Comparison of ENCODE assay signal across 28 cellular contexts in the genomic region with DNA sequence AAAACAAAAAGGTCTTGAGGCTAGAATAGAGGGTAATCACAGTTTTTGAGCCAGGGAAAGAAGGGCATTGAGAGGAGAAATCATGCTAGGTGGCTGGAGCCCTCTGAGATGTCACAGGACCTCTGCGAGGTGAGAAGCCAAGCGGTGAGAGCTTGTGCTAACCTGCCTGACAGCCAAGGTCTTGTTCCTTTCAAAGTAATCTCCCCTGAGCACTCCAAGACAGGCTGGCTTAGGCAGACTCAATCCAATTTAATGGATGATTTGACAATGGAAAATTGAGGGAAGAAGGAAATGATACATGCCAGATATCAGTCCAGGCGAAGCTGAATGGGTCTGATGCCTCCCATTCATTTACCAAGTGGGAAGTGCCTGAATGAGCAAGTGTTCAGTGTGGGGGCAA.
"Had no signal": no experiment of that assay in that cellular context is flagged by ENCODE, and none has a peak within 500 bp of the region (broad histone marks: within the 10 kb centered on the region; RNA-seq: fewer than 3 reads in every experiment).

No MANE protein-coding gene starts in this region.

- H3K4me3 Mint-ChIP-seq: activated B cell treated with CpG ODN at 0.5 μM for 24 hours; activated CD4-positive, alpha-beta T cell treated with anti-CD3 and anti-CD28 coated beads, Interleukin-2, amount 10 ng/mL, durations not matched to agents 24 days and 14 days; activated CD8-positive, alpha-beta memory T cell treated with anti-CD3 and anti-CD28 coated beads, Interleukin-2, amount 10 ng/mL, durations not matched to agents 7 days and 5 days; activated naive CD4-positive, alpha-beta T cell treated with anti-CD3 and anti-CD28 coated beads, Interleukin-2, amount 10 ng/mL, durations not matched to agents 7 days and 5 days; activated naive CD8-positive, alpha-beta T cell treated with anti-CD3 and anti-CD28 coated beads for 36 hours; activated T-cell treated with anti-CD3 and anti-CD28 coated beads, Interleukin-2, amount 50 U/mL, for 4 hours; activated T-helper 17 cell treated with anti-CD3 and anti-CD28 coated beads, Interleukin-2, amount 50 U/mL, for 72 hours; IgD-negative memory B cell; T-helper 1 cell treated with Interleukin-12 subunit alpha and Interleukin-12 subunit beta and Interleukin-4 antibody, amounts not matched to agents 30 μg/mL and 1 μg/mL, for 36 hours had no signal

- H3K4me1 ChIP-seq: SJSA1 had no signal

- ATAC-seq: activated CD8-positive, alpha-beta memory T cell treated with anti-CD3 and anti-CD28 coated beads, Interleukin-2, amount 10 ng/mL, durations not matched to agents 7 days and 5 days; activated T-cell treated with anti-CD3 and anti-CD28 coated beads, Interleukin-2, amount 50 U/mL, for 4 hours; activated T-helper 17 cell treated with anti-CD3 and anti-CD28 coated beads, Interleukin-2, amount 50 U/mL, for 72 hours; Panc1 had no signal

- H3K4me3 ChIP-seq: cardiac muscle cell, SJSA1 had no signal

- DNase-seq: activated B cell treated with CpG ODN at 0.5 μM for 24 hours; activated CD4-positive, alpha-beta T cell treated with anti-CD3 and anti-CD28 coated beads for 1 hour; activated CD4-positive, alpha-beta T cell treated with anti-CD3 and anti-CD28 coated beads, Interleukin-2, amount 10 ng/mL, durations not matched to agents 24 days and 14 days; activated CD4-positive, alpha-beta T cell treated with anti-CD3 and anti-CD28 coated beads, Interleukin-2, amount 50 U/mL, for 48 hours; activated CD8-positive, alpha-beta memory T cell treated with anti-CD3 and anti-CD28 coated beads, Interleukin-2, amount 10 ng/mL, durations not matched to agents 7 days and 5 days; activated gamma-delta T cell treated with Interleukin-2 at 50 U/mL for 16 hours; activated naive CD4-positive, alpha-beta T cell treated with anti-CD3 and anti-CD28 coated beads, Interleukin-2, amount 10 ng/mL, durations not matched to agents 7 days and 5 days; activated naive CD8-positive, alpha-beta T cell treated with anti-CD3 and anti-CD28 coated beads for 36 hours; activated T-cell treated with anti-CD3 and anti-CD28 coated beads, Interleukin-2, amount 50 U/mL, for 4 hours; brain microvascular endothelial cell; KG1; NCI-H1092; NCI-H1417 treated with DMSO at 0.1 percent for 48 hours; NCI-H1694; NCI-H2029 treated with DMSO at 0.1 percent for 48 hours; NCI-H2227 treated with DMSO at 0.1 percent for 48 hours; NCI-H446 treated with DMSO at 0.1 percent for 48 hours; NCI-H524 treated with DMSO at 0.1 percent for 48 hours; NCI-H748 treated with DMSO at 0.1 percent for 48 hours; OCI-M1; RPMI8226; SHP77 had no signal

- H3K36me3 ChIP-seq: brain microvascular endothelial cell, cardiac muscle cell, SJSA1 had no signal

- H3K27me3 ChIP-seq: brain microvascular endothelial cell, cardiac muscle cell, SJSA1 had no signal

- H3K36me3 Mint-ChIP-seq: activated CD8-positive, alpha-beta memory T cell treated with anti-CD3 and anti-CD28 coated beads, Interleukin-2, amount 10 ng/mL, durations not matched to agents 7 days and 5 days; activated naive CD4-positive, alpha-beta T cell treated with anti-CD3 and anti-CD28 coated beads, Interleukin-2, amount 10 ng/mL, durations not matched to agents 7 days and 5 days; activated naive CD8-positive, alpha-beta T cell treated with anti-CD3 and anti-CD28 coated beads for 36 hours; IgD-negative memory B cell had no signal

- H3K27me3 Mint-ChIP-seq: activated B cell treated with CpG ODN at 0.5 μM for 24 hours; activated CD4-positive, alpha-beta T cell treated with anti-CD3 and anti-CD28 coated beads, Interleukin-2, amount 10 ng/mL, durations not matched to agents 24 days and 14 days; activated CD8-positive, alpha-beta memory T cell treated with anti-CD3 and anti-CD28 coated beads, Interleukin-2, amount 10 ng/mL, durations not matched to agents 7 days and 5 days; activated naive CD4-positive, alpha-beta T cell treated with anti-CD3 and anti-CD28 coated beads, Interleukin-2, amount 10 ng/mL, durations not matched to agents 7 days and 5 days; activated naive CD8-positive, alpha-beta T cell treated with anti-CD3 and anti-CD28 coated beads for 36 hours; activated T-helper 17 cell treated with anti-CD3 and anti-CD28 coated beads, Interleukin-2, amount 50 U/mL, for 72 hours; IgD-negative memory B cell had no signal

- H3K4me1 Mint-ChIP-seq: activated B cell treated with CpG ODN at 0.5 μM for 24 hours; activated CD4-positive, alpha-beta T cell treated with anti-CD3 and anti-CD28 coated beads, Interleukin-2, amount 10 ng/mL, durations not matched to agents 24 days and 14 days; activated CD8-positive, alpha-beta memory T cell treated with anti-CD3 and anti-CD28 coated beads, Interleukin-2, amount 10 ng/mL, durations not matched to agents 7 days and 5 days; activated naive CD4-positive, alpha-beta T cell treated with anti-CD3 and anti-CD28 coated beads, Interleukin-2, amount 10 ng/mL, durations not matched to agents 7 days and 5 days; activated naive CD8-positive, alpha-beta T cell treated with anti-CD3 and anti-CD28 coated beads for 36 hours; activated T-helper 17 cell treated with anti-CD3 and anti-CD28 coated beads, Interleukin-2, amount 50 U/mL, for 72 hours; IgD-negative memory B cell had no signal

- H3K27ac ChIP-seq: brain microvascular endothelial cell, cardiac muscle cell, SJSA1 had no signal

- H3K9me3 ChIP-seq: SJSA1 had no signal

- H3K27ac Mint-ChIP-seq: activated B cell treated with CpG ODN at 0.5 μM for 24 hours; activated CD4-positive, alpha-beta T cell treated with anti-CD3 and anti-CD28 coated beads, Interleukin-2, amount 10 ng/mL, durations not matched to agents 24 days and 14 days; activated CD8-positive, alpha-beta memory T cell treated with anti-CD3 and anti-CD28 coated beads, Interleukin-2, amount 10 ng/mL, durations not matched to agents 7 days and 5 days; activated naive CD4-positive, alpha-beta T cell treated with anti-CD3 and anti-CD28 coated beads, Interleukin-2, amount 10 ng/mL, durations not matched to agents 7 days and 5 days; activated naive CD8-positive, alpha-beta T cell treated with anti-CD3 and anti-CD28 coated beads for 36 hours; activated T-helper 17 cell treated with anti-CD3 and anti-CD28 coated beads, Interleukin-2, amount 50 U/mL, for 72 hours; T-helper 1 cell treated with Interleukin-12 subunit alpha and Interleukin-12 subunit beta and Interleukin-4 antibody, amounts not matched to agents 30 μg/mL and 1 μg/mL, for 36 hours had no signal

- H3K9me3 Mint-ChIP-seq: activated CD4-positive, alpha-beta T cell treated with anti-CD3 and anti-CD28 coated beads, Interleukin-2, amount 10 ng/mL, durations not matched to agents 24 days and 14 days; activated naive CD8-positive, alpha-beta T cell treated with anti-CD3 and anti-CD28 coated beads for 36 hours; activated T-helper 17 cell treated with anti-CD3 and anti-CD28 coated beads, Interleukin-2, amount 50 U/mL, for 72 hours; T-helper 1 cell treated with Interleukin-12 subunit alpha and Interleukin-12 subunit beta and Interleukin-4 antibody, amounts not matched to agents 30 μg/mL and 1 μg/mL, for 36 hours had no signal
